In genomic region chr3:3101660-3102458, GRCh38 we compare ENCODE assay signal across 17 cellular contexts. TPM values are rescaled to one million over a fixed set of nuclear protein-coding genes. Genes with fewer than 3 reads are reported as not detected.
A peak's percentile ranks its signal among the peaks of the same experiment; 100 is the strongest.
DNase-seq lines count a peak whose midpoint lies in the region; ATAC-seq and TF ChIP-seq lines count a peak whose summit lies in the region.
"Had no signal": no experiment of that assay in that cellular context is flagged by ENCODE, and none has a peak within 500 bp of the region (broad histone marks: within the 10 kb centered on the region; RNA-seq: fewer than 3 reads in every experiment).

No MANE protein-coding gene starts in this region.

- peaks cover 0 to 6% (median 0%) of the 10 kb centered on the region in 4 donors for H3K27me3 ChIP-seq in esophagus muscularis mucosa

- H3K27ac ChIP-seq in esophagus muscularis mucosa (replicated peaks in 1 of 4), result no peak overlapping the region

- no peak overlapping the region for H3K4me3 ChIP-seq in esophagus muscularis mucosa

- H3K36me3 ChIP-seq in esophagus muscularis mucosa, result no peaks in the 10 kb centered on the region

- TF ChIP-seq CTCF in esophagus muscularis mucosa (IDR thresholded peaks at IDR 0.05), result no peak

- no peak for TF ChIP-seq POLR2A in esophagus muscularis mucosa (IDR thresholded peaks at IDR 0.05; ENCODE audit: low read depth)

- no peaks in the 10 kb centered on the region for H3K9me3 ChIP-seq in esophagus muscularis mucosa

- WGBS in esophagus muscularis mucosa, result 84% methylated on average over 6 of the region's 6 CpGs

- DNase-seq in esophagus muscularis mucosa (ENCODE audit: extremely low spot score) (peak; percentile 75), left ventricle myocardium superior (no peak), NCI-H2029 (lab: John Stamatoyannopoulos, UW) (no peak), CD1c-positive myeloid dendritic cell (ENCODE audit: extremely low spot score) (no peak), pons (ENCODE audit: low spot score) (no peak)
- DNase-seq: activated CD4-positive, alpha-beta memory T cell treated with anti-CD3 and anti-CD28 coated beads for 36 hours; activated T-cell treated with anti-CD3 and anti-CD28 coated beads, Interleukin-2, amount 50 U/mL, for 72 hours; caudate nucleus; effector memory CD4-positive, alpha-beta T cell; Kasumi-1; NCI-H1436; NCI-H345; posterior cingulate gyrus had no signal

- intact Hi-C loops in esophagus muscularis mucosa (cut with DNase I), result no loop called here
- intact Hi-C loops in left ventricle myocardium superior (cut with micrococcal nuclease), result no loop called here

- TF ChIP-seq EP300 in esophagus muscularis mucosa (IDR thresholded peaks at IDR 0.05), result no peak

- ATAC-seq in GM18870 (IDR thresholded peaks at IDR 0.05; ENCODE audit: unreplicated experiment), result peak; percentile 71
- peak; percentile 62 for ATAC-seq in GM21529 (IDR thresholded peaks at IDR 0.05; ENCODE audit: unreplicated experiment)
- ATAC-seq in HG03060 (IDR thresholded peaks at IDR 0.05; ENCODE audit: low read depth, unreplicated experiment), result peak; percentile 60
- no peak for ATAC-seq in left ventricle myocardium superior

- H3K4me1 ChIP-seq in esophagus muscularis mucosa, result no peaks in the 10 kb centered on the region

RNA-seq across cellular contexts. Expression of gene IL5RA, which starts 8.3 kb away (rescaled TPM):
- total RNA-seq in esophagus muscularis mucosa (1 to 10 TPM in 1 of 4 donors, under 1 TPM in 3; 0.13 to 1.2 (median 0.38) TPM), left ventricle myocardium superior (0.17 TPM)
- total RNA-seq: OCI-LY7 had no signal

RNA-seq across cellular contexts. Expression of gene TRNT1, which starts 24.9 kb away (rescaled TPM):
- 10 to 100 TPM; 10.8 to 20.3 (median 14.0) TPM for total RNA-seq in esophagus muscularis mucosa
- total RNA-seq in left ventricle myocardium superior, result 12.6 TPM
